In genomic region chr3:131494706-131495105, GRCh38 we compare ENCODE assay signal across 26 cellular contexts. TPM values are rescaled to one million over a fixed set of nuclear protein-coding genes. Genes with fewer than 3 reads are reported as not detected.
DNase-seq lines count a peak whose midpoint lies in the region; ATAC-seq, FAIRE-seq and TF ChIP-seq lines count a peak whose summit lies in the region.
"Had no signal": no experiment of that assay in that cellular context is flagged by ENCODE, and none has a peak within 500 bp of the region (broad histone marks: within the 10 kb centered on the region; RNA-seq: fewer than 3 reads in every experiment).

No MANE protein-coding gene starts in this region.

- DNase-seq in NCI-H2107 treated with DMSO at 0.1 percent for 48 hours (lab: John Stamatoyannopoulos, UW; ENCODE audit: unreplicated experiment) (peak; percentile 72), NCI-H2107 (lab: John Stamatoyannopoulos, UW) (no peak), GM12878 (ENCODE audit: low read depth, low spot score) (no peak), kidney glomerular epithelial cell (lab: John Stamatoyannopoulos, UW) (peak; percentile 43), NCI-H69 (lab: John Stamatoyannopoulos, UW) (no peak), Calu3 (no peak), NCI-H510A treated with DMSO at 0.1 percent for 48 hours (lab: John Stamatoyannopoulos, UW) (no peak)
- DNase-seq: 8988T; AML-193; C1 segment of cervical spinal cord; CD8-positive, alpha-beta T cell; DMS53; GDM1; NCI-H1436; NCI-H187 treated with DMSO at 0.1 percent for 48 hours; NCI-H2171 treated with DMSO at 0.1 percent for 48 hours; NCI-H446; NCI-H748 treated with DMSO at 0.1 percent for 48 hours; SJCRH30; T-helper 1 cell had no signal

- TF ChIP-seq CTCF in GM12878 (IDR thresholded peaks at IDR 0.05 in 2 of 3, conservative IDR thresholded peaks at IDR 0.05 in 1 of 3; ENCODE audit: control insufficient read depth in 2 of 3, extremely low read depth in 1 of 3, insufficient read depth in 1 of 3, low read depth in 3 of 3, low read length in 3 of 3) (no peak), Calu3 (IDR thresholded peaks at IDR 0.05; ENCODE audit: unreplicated experiment) (no peak)

- no peak for TF ChIP-seq EP300 in GM12878 (IDR thresholded peaks at IDR 0.05; ENCODE audit: borderline replicate concordance in 1 of 2, control insufficient read depth in 1 of 2, low read depth in 2 of 2, low read length in 2 of 2)

- H3K4me3 Mint-ChIP-seq in Calu3 (ENCODE audit: low read depth, unreplicated experiment), result no peak overlapping the region
- H3K4me3 Mint-ChIP-seq: CD8-positive, alpha-beta T cell had no signal

- no peaks in the 10 kb centered on the region for H4K20me1 ChIP-seq in GM12878 (ENCODE audit: control insufficient read depth, insufficient read depth)

- no peak overlapping the region for H2AFZ ChIP-seq in GM12878 (ENCODE audit: control insufficient read depth, low read depth, low read length)

- no peaks in the 10 kb centered on the region for H3K27me3 ChIP-seq in GM12878 (replicated peaks in 1 of 2; ENCODE audit: control insufficient read depth in 2 of 2, insufficient read depth in 2 of 2, low read length in 1 of 2)
- H3K27me3 ChIP-seq: SJCRH30 had no signal

- no peak overlapping the region for H3K4me3 ChIP-seq in GM12878
- H3K4me3 ChIP-seq: SJCRH30 had no signal

- no peaks in the 10 kb centered on the region for H3K27me3 Mint-ChIP-seq in Calu3 (ENCODE audit: unreplicated experiment)

- in situ Hi-C loops in GM12878 (cut with MboI), result no loop called here

- SMC1A ChIA-PET in GM12878 (lab: Charles Lee; ENCODE audit: uncharacterized antibody, unreplicated experiment), result interaction anchor here (0.5 to 2.0 kb wide), 3 partner anchors 13 to 14 kb away, joined by 4 to 6 read pairs (median 4); no protein-coding TSS in a partner anchor

- 91% methylated on average over 1 of the region's 1 CpG for WGBS in GM12878 (ENCODE audit: insufficient coverage, insufficient replicate concordance, low lambda C conversion rate, missing lambda C conversion rate)

- CTCF ChIA-PET in GM12878 (lab: Yijun Ruan, JAX), result interaction anchor here (0.8 kb wide), 1 partner anchor 300 kb away, joined by 3 read pairs; no protein-coding TSS in a partner anchor
- CTCF ChIA-PET in Calu3 (lab: Charles Lee), result interaction anchor here (0.8 kb wide), 1 partner anchor 9 kb away, joined by 3 read pairs; no protein-coding TSS in a partner anchor

- peak; percentile 23; the same call in 1 of the 3 replicates for ATAC-seq in GM12878
- ATAC-seq in HG03095 (IDR thresholded peaks at IDR 0.05; ENCODE audit: unreplicated experiment), result no peak
- ATAC-seq: CD8-positive, alpha-beta T cell; HCT116 had no signal

- no peaks in the 10 kb centered on the region for H3K4me1 ChIP-seq in GM12878 (ENCODE audit: control insufficient read depth, insufficient read depth, low read length)
- H3K4me1 ChIP-seq: SJCRH30 had no signal

- TF ChIP-seq POLR2A in GM12878 (IDR thresholded peaks at IDR 0.05; ENCODE audit: low read depth, low read length), result no peak

- H3K79me2 ChIP-seq in GM12878 (ENCODE audit: control insufficient read depth, insufficient read depth, low read length), result peaks cover under 1% of the 10 kb centered on the region

- BruUV-seq in GM12878 (replicated peaks; lab: Mats Ljungman, UMichigan) (no TSS peak), Calu3 (replicated peaks; lab: Mats Ljungman, UMichigan) (no TSS peak)

- peaks cover 39% of the 10 kb centered on the region for H3K36me3 Mint-ChIP-seq in Calu3 (ENCODE audit: insufficient read depth, unreplicated experiment)

- no peaks in the 10 kb centered on the region for H3K9me3 ChIP-seq in GM12878 (replicated peaks; ENCODE audit: control insufficient read depth, insufficient read depth, low read length)
- H3K9me3 ChIP-seq: SJCRH30 had no signal

- RAD21 ChIA-PET in GM12878 (lab: Charles Lee; ENCODE audit: unreplicated experiment), result no interaction called here

- no peak for FAIRE-seq in GM12878 (lab: Jason Lieb, UNC)
- FAIRE-seq: D721Med, GM19239, H1, HTR-8/SVneo had no signal

- intact Hi-C loops in GM12878 (cut with micrococcal nuclease; ENCODE audit: unreplicated experiment) (loop anchor here (10.0 kb wide), 1 partner anchor 470 kb away; the partner anchor contains the start of genes ASTE1 and NEK11), Calu3 (cut with micrococcal nuclease; ENCODE audit: unreplicated experiment) (no loop called here)

- no peak overlapping the region for H3K4me2 ChIP-seq in GM12878 (ENCODE audit: control insufficient read depth, insufficient read depth)

- no peak overlapping the region for H3K27ac Mint-ChIP-seq in Calu3 (ENCODE audit: unreplicated experiment)
- H3K27ac Mint-ChIP-seq: CD8-positive, alpha-beta T cell had no signal

- H3K4me1 Mint-ChIP-seq in Calu3 (ENCODE audit: low read depth, unreplicated experiment), result no peaks in the 10 kb centered on the region

- no peak for TF ChIP-seq RAD21 in GM12878 (IDR thresholded peaks at IDR 0.05; ENCODE audit: insufficient read depth, low read depth, low read length)

- no peaks in the 10 kb centered on the region for H3K9me3 Mint-ChIP-seq in Calu3 (ENCODE audit: low read depth, unreplicated experiment)
- H3K9me3 Mint-ChIP-seq: CD8-positive, alpha-beta T cell had no signal

- no peak overlapping the region for H3K27ac ChIP-seq in GM12878 (ENCODE audit: control insufficient read depth, insufficient read depth)
- H3K27ac ChIP-seq: SJCRH30 had no signal

- H3K9ac ChIP-seq in GM12878 (ENCODE audit: control insufficient read depth, insufficient read depth, low read length), result no peak overlapping the region

- H3K36me3 ChIP-seq in GM12878 (ENCODE audit: control insufficient read depth in 2 of 2, insufficient read depth in 2 of 2, low read length in 1 of 2), result peaks cover 3 to 27% of the 10 kb centered on the region in 2 experiments

- POLR2A ChIA-PET in GM12878 (lab: Charles Lee), result no interaction called here

TF ChIP-seq in GM12878, 131 proteins besides CTCF, POLR2A, EP300 and RAD21:
- TF ChIP-seq MTA2 (IDR thresholded peaks at IDR 0.05; ENCODE audit: low read depth), result peak; percentile 87
- no peak for TF ChIP-seq HCFC1 (IDR thresholded peaks at IDR 0.05; ENCODE audit: low read length)
- peak; percentile 41; the same call in 1 of the 2 replicates for TF ChIP-seq PKNOX1 (IDR thresholded peaks at IDR 0.05)
- TF ChIP-seq NR2F1 (conservative IDR thresholded peaks at IDR 0.05), result no peak

RNA-seq across cellular contexts. Expression of gene MRPL3, which starts 8.1 kb away (rescaled TPM):
- 122 and 134 TPM in 2 replicates for total RNA-seq in GM12878 (2013; cell fraction: nucleolus; rRNA removed)
- total RNA-seq in GM12878 (2014; rRNA removed), result 193 and 201 TPM in 2 replicates
- 197 and 203 TPM in 2 replicates for total RNA-seq in GM12878 (2014; rRNA removed; fragmentation: Illumina TruSeq; extraction: Trizol)
- total RNA-seq in GM12878 (2021), result 127 and 129 TPM in 2 replicates
- 53.9 TPM for polyA plus RNA-seq in GM12878 (2011; ENCODE audit: low read depth)
- polyA plus RNA-seq in GM12878 (2011; rRNA removed), result 237 and 308 TPM in 2 replicates
- 120 and 173 TPM in 2 replicates for polyA plus RNA-seq in GM12878 (2011; cell fraction: cytosol; rRNA removed)
- polyA plus RNA-seq in GM12878 (2011; cell fraction: nucleus; rRNA removed), result 75.8 and 87.9 TPM in 2 replicates
- 65.9 and 78.8 TPM in 2 replicates for polyA plus RNA-seq in GM12878 (2012)
- polyA plus RNA-seq in GM12878 (2014; fragmentation: Illumina TruSeq; extraction: Trizol), result 307 and 353 TPM in 2 replicates
- 100 to 1,000 TPM in 1 of 2 experiments, 10 to 100 TPM in 1; 91.6 to 107 TPM for polyA plus RNA-seq in GM12878 (2014; fragmentation: Nextera tagmentation; extraction: Ambion mirVana)
- polyA plus RNA-seq in GM12878 (2014; rRNA removed), result 158 and 164 TPM in 2 replicates
- polyA plus RNA-seq in GM12878 (2016; fragmentation: Nextera tagmentation; extraction: Ambion mirVana), result 100 to 1,000 TPM; 248 to 249 TPM
- 130 and 195 TPM in 2 replicates for polyA minus RNA-seq in GM12878 (2011; rRNA and poly(A)+ RNA removed)
- 43.0 and 44.7 TPM in 2 replicates for polyA minus RNA-seq in GM12878 (2011; cell fraction: cytosol; rRNA and poly(A)+ RNA removed)
- polyA minus RNA-seq in GM12878 (2011; cell fraction: nucleus; rRNA and poly(A)+ RNA removed), result 105 and 174 TPM in 2 replicates
- 183 and 210 TPM in 2 replicates for total RNA-seq in Calu3 (2022)

Comparison
In these comparisons a context has a peak if more than half of its experiments do, and no peak if none do; other contexts are left out.
1. DNase-seq: peak in NCI-H2107 treated with DMSO at 0.1 percent for 48 hours (single experiment) and kidney glomerular epithelial cell (single experiment); none in NCI-H2107 (single experiment), GM12878 (single experiment), NCI-H69 (single experiment), Calu3 (single experiment) and NCI-H510A treated with DMSO at 0.1 percent for 48 hours (single experiment).